ENCODE assay signal across 8 cellular contexts in genomic region chr7:74417419-74417971, GRCh38. TPM values are rescaled to one million over a fixed set of nuclear protein-coding genes. Genes with fewer than 3 reads are reported as not detected.
A peak's percentile ranks its signal among the peaks of the same experiment; 100 is the strongest.
DNase-seq lines count a peak whose midpoint lies in the region; ATAC-seq, FAIRE-seq and TF ChIP-seq lines count a peak whose summit lies in the region.

No MANE protein-coding gene starts in this region.

- peak; percentile 75 for FAIRE-seq in GM12892 (lab: Jason Lieb, UNC)

- no peak for TF ChIP-seq POLR2A in GM12892 (IDR thresholded peaks at IDR 0.05; ENCODE audit: low read depth, low read length)

- ATAC-seq in HG03571 (IDR thresholded peaks at IDR 0.05; ENCODE audit: unreplicated experiment): no peak

- DNase-seq in 8988T (peak; percentile 78), GM12892 (ENCODE audit: insufficient read length) (peak; percentile 87), NCI-H345 (lab: John Stamatoyannopoulos, UW) (peak; percentile 43), ecto neural progenitor cell (ENCODE audit: low spot score) (peak; percentile 87), medulla oblongata (ENCODE audit: extremely low spot score) (peak; percentile 85)
- peak; percentile 32 to 51 for DNase-seq in activated CD4-positive, alpha-beta T cell treated with anti-CD3 and anti-CD28 coated beads, Interleukin-2, amount 50 U/mL, for 24 hours (ENCODE audit: low read depth in 1 of 2, low spot score in 1 of 2)
- DNase-seq in stimulated activated CD8-positive, alpha-beta memory T cell treated with anti-CD3 and anti-CD28 coated beads, Interleukin-12 subunit alpha, Interleukin-12 subunit beta, amount 100 ng/mL, for 1 hour (ENCODE audit: low read depth): peak; percentile 41

RNA-seq across cellular contexts. Expression of gene GTF2IRD1, which starts 36.2 kb away (rescaled TPM):
- polyA plus RNA-seq in GM12892 (2012; ENCODE audit: missing spikeins): 7.6 TPM
